8 cellular contexts compared by ENCODE assay signal in genomic region chr22:17120281-17120680, GRCh38. TPM values are rescaled to one million over a fixed set of nuclear protein-coding genes. Genes with fewer than 3 reads are reported as not detected.
DNase-seq lines count a peak whose midpoint lies in the region; ATAC-seq and TF ChIP-seq lines count a peak whose summit lies in the region.

No MANE protein-coding gene starts in this region.

- no peak; a peak in 1 of 4 replicates for TF ChIP-seq CTCF in GM23338 (conservative IDR thresholded peaks at IDR 0.05; ENCODE audit: low read depth in 2 of 2)
- no peak for TF ChIP-seq CTCF in breast epithelium (IDR thresholded peaks at IDR 0.05)
- no peak for TF ChIP-seq CTCF in OCI-LY7 (conservative IDR thresholded peaks at IDR 0.05; ENCODE audit: low read length)

- ATAC-seq in GM23338: peak; percentile 41
- ATAC-seq in HG03354 (IDR thresholded peaks at IDR 0.05; ENCODE audit: poor library complexity, severe bottlenecking, unreplicated experiment): no peak

- H3F3A ChIP-seq in GM23338 (replicated peaks; ENCODE audit: low read depth): peaks cover 15% of the 10 kb centered on the region; the same call in 1 of the 2 replicates

- H3K27me3 ChIP-seq in GM23338 (ENCODE audit: insufficient read depth) (peaks cover 10% of the 10 kb centered on the region; the same call in 1 of the 2 replicates), breast epithelium (peaks cover 3 to 16% of the 10 kb centered on the region in 2 donors)

- no peaks in the 10 kb centered on the region for H3K36me3 Mint-ChIP-seq in GM23338 (ENCODE audit: low read depth)
- no peaks in the 10 kb centered on the region for H3K36me3 Mint-ChIP-seq in T-helper 2 cell treated with Interferon-gamma antibody and Interleukin-4, amounts not matched to agents 5 μg/mL and 100 μg/mL, for 36 hours (ENCODE audit: low read depth)

- POLR2A ChIA-PET in OCI-LY7 (lab: Charles Lee): no interaction called here

- no TSS peak for BruUV-seq in OCI-LY7 (replicated peaks; lab: Mats Ljungman, UMichigan)

- no peaks in the 10 kb centered on the region for H3K36me3 ChIP-seq in GM23338 (ENCODE audit: insufficient read depth)
- no peaks in the 10 kb centered on the region for H3K36me3 ChIP-seq in breast epithelium
- H3K36me3 ChIP-seq in OCI-LY7 (ENCODE audit: insufficient read depth, low read length): no peaks in the 10 kb centered on the region

- DNase-seq in GM23338 (ENCODE audit: low spot score) (peak; percentile 92), breast epithelium (ENCODE audit: low spot score in 2 of 2) (peak in 1 of 2 donors; percentile 59), left kidney (ENCODE audit: low read depth, low spot score) (peak; percentile 90), OCI-LY7 (ENCODE audit: low spot score) (no peak), OCI-M2 (lab: John Stamatoyannopoulos, UW; ENCODE audit: unreplicated experiment) (no peak)
- DNase-seq in T-helper 2 cell treated with Interferon-gamma antibody and Interleukin-4, amounts not matched to agents 5 μg/mL and 100 μg/mL, for 36 hours (ENCODE audit: low spot score): peak; percentile 57
- peak; percentile 37 to 39 for DNase-seq in stimulated activated CD8-positive, alpha-beta memory T cell treated with anti-CD3 and anti-CD28 coated beads, Interleukin-2, amount 100 ng/mL, for 48 hours (ENCODE audit: low read depth in 2 of 2)

- H3K9me2 ChIP-seq in GM23338 (ENCODE audit: insufficient read depth) (no peaks in the 10 kb centered on the region), OCI-LY7 (ENCODE audit: insufficient read depth, low read length) (no peaks in the 10 kb centered on the region)

- 0 out of 2 replicates have a peak, but pooled peaks cover 3% of the 10 kb centered on the region for H4K20me1 ChIP-seq in GM23338 (replicated peaks; ENCODE audit: insufficient read depth)
- no peaks in the 10 kb centered on the region for H4K20me1 ChIP-seq in OCI-LY7 (ENCODE audit: insufficient read depth, low read length)

- H3K27ac ChIP-seq in GM23338 (ENCODE audit: low read depth): no peak overlapping the region
- no peak overlapping the region for H3K27ac ChIP-seq in breast epithelium
- H3K27ac ChIP-seq in OCI-LY7 (ENCODE audit: low read depth, low read length, poor library complexity, severe bottlenecking): no peak overlapping the region

- H3K4me2 ChIP-seq in GM23338 (peak overlapping the region; percentile 84; the same call in 1 of the 2 replicates), OCI-LY7 (ENCODE audit: low read length) (no peak overlapping the region; the same call in 1 of the 2 replicates)

- CTCF ChIA-PET in OCI-LY7 (lab: Charles Lee; ENCODE audit: unreplicated experiment): no interaction called here

- no peaks in the 10 kb centered on the region for H3K9me3 ChIP-seq in breast epithelium
- H3K9me3 ChIP-seq in OCI-LY7 (ENCODE audit: low read length): no peaks in the 10 kb centered on the region

- TF ChIP-seq POLR2A in breast epithelium (IDR thresholded peaks at IDR 0.05): no peak

- no peaks in the 10 kb centered on the region for H3K79me2 ChIP-seq in GM23338 (replicated peaks; ENCODE audit: insufficient read depth)
- H3K79me2 ChIP-seq in OCI-LY7 (ENCODE audit: insufficient read depth, low read depth, low read length): no peaks in the 10 kb centered on the region

- H3K4me1 Mint-ChIP-seq in GM23338: peaks cover 30% of the 10 kb centered on the region
- peaks cover 41% of the 10 kb centered on the region for H3K4me1 Mint-ChIP-seq in T-helper 2 cell treated with Interferon-gamma antibody and Interleukin-4, amounts not matched to agents 5 μg/mL and 100 μg/mL, for 36 hours (ENCODE audit: low read depth)

- H3K4me3 ChIP-seq in GM23338 (peak overlapping the region; percentile 75; the same call in 1 of the 2 replicates), breast epithelium (peak overlapping the region; percentile 48 to 79 (median 64)), OCI-LY7 (ENCODE audit: low read depth, low read length, poor library complexity, severe bottlenecking) (no peak overlapping the region)

- H2AFZ ChIP-seq in GM23338 (no peak overlapping the region), OCI-LY7 (ENCODE audit: low read length) (no peak overlapping the region)

- peaks cover 24% of the 10 kb centered on the region for H3K4me1 ChIP-seq in GM23338 (ENCODE audit: insufficient read depth)
- peaks cover 0 to 5% of the 10 kb centered on the region in 2 donors for H3K4me1 ChIP-seq in breast epithelium
- peaks cover 34% of the 10 kb centered on the region for H3K4me1 ChIP-seq in OCI-LY7 (ENCODE audit: insufficient read depth, low read length, poor library complexity, severe bottlenecking)

- H3K9me3 Mint-ChIP-seq in GM23338: no peaks in the 10 kb centered on the region; the same call in 2 of the 3 replicates
- no peaks in the 10 kb centered on the region for H3K9me3 Mint-ChIP-seq in T-helper 2 cell treated with Interferon-gamma antibody and Interleukin-4, amounts not matched to agents 5 μg/mL and 100 μg/mL, for 36 hours

- H3K4me3 Mint-ChIP-seq in GM23338: peak overlapping the region; percentile 46; the same call in 2 of the 3 replicates
- no peak overlapping the region for H3K4me3 Mint-ChIP-seq in T-helper 2 cell treated with Interferon-gamma antibody and Interleukin-4, amounts not matched to agents 5 μg/mL and 100 μg/mL, for 36 hours

- intact Hi-C loops in breast epithelium (cut with DNase I; ENCODE audit: low total_unique reads) (no loop called here), OCI-LY7 (cut with micrococcal nuclease; ENCODE audit: unreplicated experiment) (no loop called here)

- H3K27ac Mint-ChIP-seq in GM23338: no peak overlapping the region
- H3K27ac Mint-ChIP-seq in T-helper 2 cell treated with Interferon-gamma antibody and Interleukin-4, amounts not matched to agents 5 μg/mL and 100 μg/mL, for 36 hours: no peak overlapping the region

- peaks cover 18% of the 10 kb centered on the region for H3K27me3 Mint-ChIP-seq in GM23338 (ENCODE audit: insufficient read depth, low read depth, poor library complexity)
- H3K27me3 Mint-ChIP-seq in T-helper 2 cell treated with Interferon-gamma antibody and Interleukin-4, amounts not matched to agents 5 μg/mL and 100 μg/mL, for 36 hours (ENCODE audit: low read depth): peaks cover 37% of the 10 kb centered on the region

TF ChIP-seq in GM23338, 12 proteins besides CTCF, POLR2A, EP300 and RAD21:
- no peak for TF ChIP-seq NANOG (IDR thresholded peaks at IDR 0.05; ENCODE audit: borderline replicate concordance)
- peak; percentile 98 for TF ChIP-seq REST (IDR thresholded peaks at IDR 0.05; ENCODE audit: unreplicated experiment)
- TF ChIP-seq CREB1 (CRISPR knock-in tag; IDR thresholded peaks at IDR 0.05; ENCODE audit: low read depth): peak; percentile 57; the same call in 1 of the 2 replicates
TF ChIP-seq in GM23338: peak in this region for 2.

RNA-seq across cellular contexts. Expression of gene TMEM121B, which starts 0.9 kb away (rescaled TPM):
- 6.4 and 7.2 TPM in 2 replicates for total RNA-seq in GM23338 (2014; rRNA removed; shearing (Covaris generic))
- 2.0 and 2.4 TPM in 2 replicates for polyA plus RNA-seq in GM23338 (2016; fragmentation: Nextera tagmentation; extraction: Ambion mirVana)
- under 1 TPM in 2 of 3 donors, not detected in 1; 0.44 to 0.48 TPM for total RNA-seq in breast epithelium
- 0.32 and 0.33 TPM in 2 replicates for total RNA-seq in OCI-LY7 (2014; rRNA removed; shearing (Covaris generic))
- total RNA-seq in OCI-LY7 (2022): 0.09 and 0.15 TPM in 2 replicates

RNA-seq across cellular contexts. Expression of gene IL17RA, which starts 35.5 kb away (rescaled TPM):
- 9.6 and 11.9 TPM in 2 replicates for total RNA-seq in GM23338 (2014; rRNA removed; shearing (Covaris generic))
- polyA plus RNA-seq in GM23338 (2016; fragmentation: Nextera tagmentation; extraction: Ambion mirVana): 3.2 TPM in 2 replicates
- total RNA-seq in breast epithelium (10 to 100 TPM; 13.8 to 25.3 (median 17.7) TPM), OCI-LY7 (2022) (10.9 and 12.5 TPM in 2 replicates)
- 5.5 and 7.8 TPM in 2 replicates for total RNA-seq in OCI-LY7 (2014; rRNA removed; shearing (Covaris generic))

RNA-seq across cellular contexts. Expression of gene HDHD5, which starts 38.8 kb away (rescaled TPM):
- total RNA-seq in GM23338 (2014; rRNA removed; shearing (Covaris generic)): 102 and 116 TPM in 2 replicates
- 54.9 and 70.0 TPM in 2 replicates for polyA plus RNA-seq in GM23338 (2016; fragmentation: Nextera tagmentation; extraction: Ambion mirVana)
- total RNA-seq in breast epithelium: 10 to 100 TPM; 42.0 to 54.4 (median 53.8) TPM
- 77.3 and 84.6 TPM in 2 replicates for total RNA-seq in OCI-LY7 (2014; rRNA removed; shearing (Covaris generic))
- 60.3 and 77.4 TPM in 2 replicates for total RNA-seq in OCI-LY7 (2022)

Comparison
In these comparisons a context has a peak if more than half of its experiments do, and no peak if none do; other contexts are left out.
1. DNase-seq: peak in GM23338 (single experiment), T-helper 2 cell treated with Interferon-gamma antibody and Interleukin-4, amounts not matched to agents 5 μg/mL and 100 μg/mL, for 36 hours (single experiment), left kidney (single experiment) and stimulated activated CD8-positive, alpha-beta memory T cell treated with anti-CD3 and anti-CD28 coated beads, Interleukin-2, amount 100 ng/mL, for 48 hours (2 of 2); none in OCI-LY7 (single experiment) and OCI-M2 (single experiment).